In the genomic region with DNA sequence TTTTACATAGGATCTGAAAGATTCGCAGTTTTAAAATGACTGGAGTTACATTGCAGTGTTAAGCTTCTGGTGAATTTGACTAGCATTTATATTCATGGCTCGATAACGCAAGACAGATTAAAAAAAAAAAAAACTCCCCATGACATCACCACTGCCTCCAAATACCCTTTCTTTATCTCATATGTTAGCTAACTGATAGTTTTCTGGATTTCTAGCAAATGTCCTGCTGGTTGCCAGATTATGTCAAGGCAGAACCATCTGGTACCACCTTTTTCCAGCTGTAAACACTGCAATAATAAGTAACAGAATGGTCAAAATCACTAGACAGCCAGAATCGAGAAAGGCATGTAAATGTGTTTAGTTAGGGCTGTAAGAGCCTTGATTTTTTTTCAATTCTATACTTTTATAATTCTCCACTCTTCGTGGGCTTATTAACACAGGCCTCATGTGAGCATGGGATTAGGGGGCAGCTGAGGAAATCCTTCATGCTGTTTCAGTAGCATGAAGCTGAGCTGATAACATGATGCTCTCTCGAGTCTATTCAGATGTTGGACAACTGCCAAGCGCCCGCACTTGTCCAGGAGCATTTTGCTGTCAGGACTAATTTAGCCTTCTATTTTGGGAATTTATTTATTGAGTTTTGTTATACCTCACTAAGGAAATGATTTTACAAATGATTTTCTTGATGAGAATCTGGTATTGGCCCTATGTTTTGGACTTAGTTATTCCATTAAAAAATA, we compare ENCODE assay signal across 11 cellular contexts.
DNase-seq lines count a peak whose midpoint lies in the region; ATAC-seq and TF ChIP-seq lines count a peak whose summit lies in the region.
"Had no signal": no experiment of that assay in that cellular context is flagged by ENCODE, and none has a peak within 500 bp of the region (broad histone marks: within the 10 kb centered on the region; RNA-seq: fewer than 3 reads in every experiment).

No MANE protein-coding gene starts in this region.

- no peak for ATAC-seq in HG03045 (IDR thresholded peaks at IDR 0.05; ENCODE audit: unreplicated experiment)

- H3K4me2 ChIP-seq in parathyroid adenoma (ENCODE audit: low read length): peak overlapping the region; percentile 8
- H3K4me2 ChIP-seq in osteoblast (ENCODE audit: insufficient read depth, low read length): no peak overlapping the region

- H3K4me3 ChIP-seq in parathyroid adenoma (ENCODE audit: low read depth, low read length) (no peak overlapping the region), osteoblast (ENCODE audit: insufficient read depth, low read length) (no peak overlapping the region)
- H3K4me3 ChIP-seq: ovary had no signal

- no peaks in the 10 kb centered on the region for H3K27me3 ChIP-seq in parathyroid adenoma (ENCODE audit: control insufficient read depth, insufficient read depth, low read length)
- no peaks in the 10 kb centered on the region for H3K27me3 ChIP-seq in osteoblast (ENCODE audit: insufficient read depth, low read length)
- H3K27me3 ChIP-seq: ovary had no signal

- no peak overlapping the region for H3K9ac ChIP-seq in parathyroid adenoma

- no peak for TF ChIP-seq CTCF in parathyroid adenoma (IDR thresholded peaks at IDR 0.05)
- TF ChIP-seq CTCF in osteoblast (IDR thresholded peaks at IDR 0.05; ENCODE audit: extremely low read depth, low read depth, low read length): no peak

- peaks cover 19% of the 10 kb centered on the region for H3K4me1 ChIP-seq in parathyroid adenoma
- H3K4me1 ChIP-seq in osteoblast (ENCODE audit: insufficient read depth, low read length): no peaks in the 10 kb centered on the region

- H3K36me3 ChIP-seq in parathyroid adenoma (ENCODE audit: control insufficient read depth, insufficient read depth, low read length) (no peaks in the 10 kb centered on the region), osteoblast (ENCODE audit: insufficient read depth, low read length) (no peaks in the 10 kb centered on the region)
- H3K36me3 ChIP-seq: ovary had no signal

- H2AFZ ChIP-seq in parathyroid adenoma (peak overlapping the region; percentile 26), osteoblast (ENCODE audit: low read length) (no peak overlapping the region)

- H3K27ac ChIP-seq in parathyroid adenoma (peak overlapping the region; percentile 16), osteoblast (ENCODE audit: low read depth, low read length) (no peak overlapping the region)
- H3K27ac ChIP-seq: epithelial cell of prostate, ovary had no signal

- no peaks in the 10 kb centered on the region for H3K9me3 ChIP-seq in parathyroid adenoma (ENCODE audit: control insufficient read depth, low read length)
- no peaks in the 10 kb centered on the region for H3K9me3 ChIP-seq in osteoblast (ENCODE audit: low read depth, low read length)
- H3K9me3 ChIP-seq: ovary had no signal

- no peaks in the 10 kb centered on the region for H4K20me1 ChIP-seq in osteoblast (ENCODE audit: insufficient read depth, low read length)

- DNase-seq in NCI-H1092 (lab: John Stamatoyannopoulos, UW) (peak; percentile 88), NCI-H345 treated with DMSO at 0.1 percent for 48 hours (lab: John Stamatoyannopoulos, UW; ENCODE audit: unreplicated experiment) (peak; percentile 92), cerebellar cortex (ENCODE audit: low spot score) (peak; percentile 80), cerebellar nuclear complex (lab: John Stamatoyannopoulos, UW) (no peak), osteoblast (ENCODE audit: insufficient read length, low spot score, missing footprints) (no peak)
- DNase-seq in stimulated activated naive CD4-positive, alpha-beta T cell treated with Interleukin-2 at 50 U/mL for 16 hours (lab: John Stamatoyannopoulos, UW): no peak
- DNase-seq: Calu3 had no signal

- H3K79me2 ChIP-seq in parathyroid adenoma (no peaks in the 10 kb centered on the region), osteoblast (ENCODE audit: insufficient read depth, low read length) (no peaks in the 10 kb centered on the region)

Comparison
In these comparisons a context has a peak if more than half of its experiments do, and no peak if none do; other contexts are left out.
1. DNase-seq: peak in NCI-H1092 (single experiment), NCI-H345 treated with DMSO at 0.1 percent for 48 hours (single experiment) and cerebellar cortex (single experiment); none in stimulated activated naive CD4-positive, alpha-beta T cell treated with Interleukin-2 at 50 U/mL for 16 hours (single experiment), cerebellar nuclear complex (0 of 2) and osteoblast (single experiment).